In genomic region chr2:119197529-119198266, GRCh38 we compare ENCODE assay signal across 1 cellular context.
TF ChIP-seq lines count a peak whose summit lies in the region.

No MANE protein-coding gene starts in this region.

TF ChIP-seq in K562, 482 proteins besides CTCF, POLR2A, EP300 and RAD21:
- no peak for TF ChIP-seq POLR2H (tag; IDR thresholded peaks at IDR 0.05; ENCODE audit: low read depth)
- TF ChIP-seq, protein P1, sequence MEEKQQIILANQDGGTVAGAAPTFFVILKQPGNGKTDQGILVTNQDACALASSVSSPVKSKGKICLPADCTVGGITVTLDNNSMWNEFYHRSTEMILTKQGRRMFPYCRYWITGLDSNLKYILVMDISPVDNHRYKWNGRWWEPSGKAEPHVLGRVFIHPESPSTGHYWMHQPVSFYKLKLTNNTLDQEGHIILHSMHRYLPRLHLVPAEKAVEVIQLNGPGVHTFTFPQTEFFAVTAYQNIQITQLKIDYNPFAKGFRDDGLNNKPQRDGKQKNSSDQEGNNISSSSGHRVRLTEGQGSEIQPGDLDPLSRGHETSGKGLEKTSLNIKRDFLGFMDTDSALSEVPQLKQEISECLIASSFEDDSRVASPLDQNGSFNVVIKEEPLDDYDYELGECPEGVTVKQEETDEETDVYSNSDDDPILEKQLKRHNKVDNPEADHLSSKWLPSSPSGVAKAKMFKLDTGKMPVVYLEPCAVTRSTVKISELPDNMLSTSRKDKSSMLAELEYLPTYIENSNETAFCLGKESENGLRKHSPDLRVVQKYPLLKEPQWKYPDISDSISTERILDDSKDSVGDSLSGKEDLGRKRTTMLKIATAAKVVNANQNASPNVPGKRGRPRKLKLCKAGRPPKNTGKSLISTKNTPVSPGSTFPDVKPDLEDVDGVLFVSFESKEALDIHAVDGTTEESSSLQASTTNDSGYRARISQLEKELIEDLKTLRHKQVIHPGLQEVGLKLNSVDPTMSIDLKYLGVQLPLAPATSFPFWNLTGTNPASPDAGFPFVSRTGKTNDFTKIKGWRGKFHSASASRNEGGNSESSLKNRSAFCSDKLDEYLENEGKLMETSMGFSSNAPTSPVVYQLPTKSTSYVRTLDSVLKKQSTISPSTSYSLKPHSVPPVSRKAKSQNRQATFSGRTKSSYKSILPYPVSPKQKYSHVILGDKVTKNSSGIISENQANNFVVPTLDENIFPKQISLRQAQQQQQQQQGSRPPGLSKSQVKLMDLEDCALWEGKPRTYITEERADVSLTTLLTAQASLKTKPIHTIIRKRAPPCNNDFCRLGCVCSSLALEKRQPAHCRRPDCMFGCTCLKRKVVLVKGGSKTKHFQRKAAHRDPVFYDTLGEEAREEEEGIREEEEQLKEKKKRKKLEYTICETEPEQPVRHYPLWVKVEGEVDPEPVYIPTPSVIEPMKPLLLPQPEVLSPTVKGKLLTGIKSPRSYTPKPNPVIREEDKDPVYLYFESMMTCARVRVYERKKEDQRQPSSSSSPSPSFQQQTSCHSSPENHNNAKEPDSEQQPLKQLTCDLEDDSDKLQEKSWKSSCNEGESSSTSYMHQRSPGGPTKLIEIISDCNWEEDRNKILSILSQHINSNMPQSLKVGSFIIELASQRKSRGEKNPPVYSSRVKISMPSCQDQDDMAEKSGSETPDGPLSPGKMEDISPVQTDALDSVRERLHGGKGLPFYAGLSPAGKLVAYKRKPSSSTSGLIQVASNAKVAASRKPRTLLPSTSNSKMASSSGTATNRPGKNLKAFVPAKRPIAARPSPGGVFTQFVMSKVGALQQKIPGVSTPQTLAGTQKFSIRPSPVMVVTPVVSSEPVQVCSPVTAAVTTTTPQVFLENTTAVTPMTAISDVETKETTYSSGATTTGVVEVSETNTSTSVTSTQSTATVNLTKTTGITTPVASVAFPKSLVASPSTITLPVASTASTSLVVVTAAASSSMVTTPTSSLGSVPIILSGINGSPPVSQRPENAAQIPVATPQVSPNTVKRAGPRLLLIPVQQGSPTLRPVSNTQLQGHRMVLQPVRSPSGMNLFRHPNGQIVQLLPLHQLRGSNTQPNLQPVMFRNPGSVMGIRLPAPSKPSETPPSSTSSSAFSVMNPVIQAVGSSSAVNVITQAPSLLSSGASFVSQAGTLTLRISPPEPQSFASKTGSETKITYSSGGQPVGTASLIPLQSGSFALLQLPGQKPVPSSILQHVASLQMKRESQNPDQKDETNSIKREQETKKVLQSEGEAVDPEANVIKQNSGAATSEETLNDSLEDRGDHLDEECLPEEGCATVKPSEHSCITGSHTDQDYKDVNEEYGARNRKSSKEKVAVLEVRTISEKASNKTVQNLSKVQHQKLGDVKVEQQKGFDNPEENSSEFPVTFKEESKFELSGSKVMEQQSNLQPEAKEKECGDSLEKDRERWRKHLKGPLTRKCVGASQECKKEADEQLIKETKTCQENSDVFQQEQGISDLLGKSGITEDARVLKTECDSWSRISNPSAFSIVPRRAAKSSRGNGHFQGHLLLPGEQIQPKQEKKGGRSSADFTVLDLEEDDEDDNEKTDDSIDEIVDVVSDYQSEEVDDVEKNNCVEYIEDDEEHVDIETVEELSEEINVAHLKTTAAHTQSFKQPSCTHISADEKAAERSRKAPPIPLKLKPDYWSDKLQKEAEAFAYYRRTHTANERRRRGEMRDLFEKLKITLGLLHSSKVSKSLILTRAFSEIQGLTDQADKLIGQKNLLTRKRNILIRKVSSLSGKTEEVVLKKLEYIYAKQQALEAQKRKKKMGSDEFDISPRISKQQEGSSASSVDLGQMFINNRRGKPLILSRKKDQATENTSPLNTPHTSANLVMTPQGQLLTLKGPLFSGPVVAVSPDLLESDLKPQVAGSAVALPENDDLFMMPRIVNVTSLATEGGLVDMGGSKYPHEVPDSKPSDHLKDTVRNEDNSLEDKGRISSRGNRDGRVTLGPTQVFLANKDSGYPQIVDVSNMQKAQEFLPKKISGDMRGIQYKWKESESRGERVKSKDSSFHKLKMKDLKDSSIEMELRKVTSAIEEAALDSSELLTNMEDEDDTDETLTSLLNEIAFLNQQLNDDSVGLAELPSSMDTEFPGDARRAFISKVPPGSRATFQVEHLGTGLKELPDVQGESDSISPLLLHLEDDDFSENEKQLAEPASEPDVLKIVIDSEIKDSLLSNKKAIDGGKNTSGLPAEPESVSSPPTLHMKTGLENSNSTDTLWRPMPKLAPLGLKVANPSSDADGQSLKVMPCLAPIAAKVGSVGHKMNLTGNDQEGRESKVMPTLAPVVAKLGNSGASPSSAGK (IDR thresholded peaks at IDR 0.05): no peak
- no peak for TF ChIP-seq NUFIP1 (IDR thresholded peaks at IDR 0.05; ENCODE audit: partially characterized antibody)
- TF ChIP-seq MTA1 (IDR thresholded peaks at IDR 0.05; ENCODE audit: borderline replicate concordance): no peak
- TF ChIP-seq ZSCAN29 (IDR thresholded peaks at IDR 0.05): no peak
